ENCODE assay signal across 6 cellular contexts in the genomic region with DNA sequence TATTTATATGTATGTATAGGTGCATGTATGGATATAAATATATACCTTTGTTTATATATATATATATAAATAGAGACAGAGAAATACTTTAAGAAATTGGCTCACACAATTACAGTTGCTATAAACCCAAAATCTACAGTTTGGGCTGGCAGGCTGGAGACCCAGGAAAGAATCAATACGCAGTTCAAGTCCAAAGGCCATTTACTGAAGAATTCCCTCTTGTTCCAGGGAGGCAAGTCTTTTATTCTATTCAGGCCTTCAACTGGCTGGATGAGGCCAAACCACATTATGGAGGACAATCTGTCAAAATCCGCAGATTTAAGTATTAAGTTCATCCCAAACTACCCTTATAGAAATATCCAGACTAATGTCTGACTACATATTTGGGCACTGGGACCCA.
"Had no signal": no experiment of that assay in that cellular context is flagged by ENCODE, and none has a peak within 500 bp of the region (broad histone marks: within the 10 kb centered on the region; RNA-seq: fewer than 3 reads in every experiment).

No MANE protein-coding gene starts in this region.

- DNase-seq: GM23248, H9, HCEC 1CT, Karpas-422, KBM-7 had no signal

- H3K9ac ChIP-seq: GM23248, KMS-11 had no signal

- H3K4me3 ChIP-seq: GM23248 had no signal

- H3K27ac ChIP-seq: GM23248, KMS-11 had no signal
